9 cellular contexts compared by ENCODE assay signal in the genomic region with DNA sequence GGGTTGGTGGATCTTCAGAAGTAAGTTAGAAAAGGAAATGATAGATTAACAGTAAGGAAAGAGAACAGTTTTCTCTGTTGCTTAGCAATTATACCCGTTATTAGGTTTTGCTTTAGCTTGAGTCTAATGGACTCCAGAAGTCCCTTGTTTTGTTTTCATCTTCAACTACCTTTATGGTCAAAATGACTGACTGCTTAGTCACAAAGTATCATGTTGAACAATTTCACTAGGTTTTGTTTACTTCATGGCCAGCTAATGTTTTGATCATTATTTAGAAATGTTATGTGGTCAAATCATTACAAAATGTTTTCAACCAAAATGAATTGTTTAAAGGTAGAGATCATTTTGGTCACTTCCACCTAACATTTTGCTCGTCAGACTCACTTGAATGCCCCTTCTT. TPM values are rescaled to one million over a fixed set of nuclear protein-coding genes. Genes with fewer than 3 reads are reported as not detected.
A peak's percentile ranks its signal among the peaks of the same experiment; 100 is the strongest.
DNase-seq lines count a peak whose midpoint lies in the region; ATAC-seq and TF ChIP-seq lines count a peak whose summit lies in the region.
"Had no signal": no experiment of that assay in that cellular context is flagged by ENCODE, and none has a peak within 500 bp of the region (broad histone marks: within the 10 kb centered on the region; RNA-seq: fewer than 3 reads in every experiment).

No MANE protein-coding gene starts in this region.

- TF ChIP-seq CTCF in left ventricle myocardium inferior (IDR thresholded peaks at IDR 0.05; ENCODE audit: borderline replicate concordance) (no peak), foreskin keratinocyte (conservative IDR thresholded peaks at IDR 0.05) (no peak), vagina (IDR thresholded peaks at IDR 0.05) (no peak)

- intact Hi-C loops in left ventricle myocardium inferior (cut with micrococcal nuclease) (no loop called here), Right ventricle myocardium inferior (cut with DNase I) (no loop called here), vagina (cut with DNase I) (no loop called here)

- H3K4me1 ChIP-seq in left ventricle myocardium inferior (peaks cover 51% of the 10 kb centered on the region), foreskin keratinocyte (peaks cover 17% of the 10 kb centered on the region), vagina (peaks cover 33% of the 10 kb centered on the region)

- ATAC-seq in Right ventricle myocardium inferior (no peak), foreskin keratinocyte (no peak), HG02938 (IDR thresholded peaks at IDR 0.05; ENCODE audit: unreplicated experiment) (no peak), HG03025 (IDR thresholded peaks at IDR 0.05; ENCODE audit: low FRiP score, unreplicated experiment) (no peak)

- no peak overlapping the region for H3K27ac ChIP-seq in left ventricle myocardium inferior (replicated peaks)
- H3K27ac ChIP-seq in foreskin keratinocyte: peak overlapping the region; percentile 39
- peak overlapping the region; percentile 95 for H3K27ac ChIP-seq in vagina

- H3K9me3 ChIP-seq in left ventricle myocardium inferior (replicated peaks): no peaks in the 10 kb centered on the region
- no peaks in the 10 kb centered on the region for H3K9me3 ChIP-seq in vagina

- no peak for DNase-seq in left ventricle myocardium inferior
- DNase-seq in Right ventricle myocardium inferior (ENCODE audit: missing footprints): no peak
- peak; percentile 72 for DNase-seq in SW480 (ENCODE audit: low spot score)
- DNase-seq in foreskin keratinocyte: peak in 1 of 2 donors; percentile 61
- DNase-seq in vagina (ENCODE audit: extremely low spot score in 2 of 2): no peak
- no peak for DNase-seq in activated CD8-positive, alpha-beta memory T cell treated with anti-CD3 and anti-CD28 coated beads, Interleukin-2, amount 50 U/mL, for 4 hours
- DNase-seq: NCI-H774 had no signal

- H3K4me3 ChIP-seq in left ventricle myocardium inferior (peak overlapping the region; percentile 97), vagina (peak overlapping the region; percentile 98 to 99)

- H3K36me3 ChIP-seq in left ventricle myocardium inferior (peaks cover 12% of the 10 kb centered on the region), vagina (peaks cover 0 to 12% of the 10 kb centered on the region in 2 donors)

- no peaks in the 10 kb centered on the region for H3K27me3 ChIP-seq in left ventricle myocardium inferior (ENCODE audit: low read depth)
- H3K27me3 ChIP-seq in foreskin keratinocyte: no peaks in the 10 kb centered on the region
- H3K27me3 ChIP-seq in vagina: no peaks in the 10 kb centered on the region

- no peak for TF ChIP-seq POLR2A in vagina (IDR thresholded peaks at IDR 0.05)

RNA-seq across cellular contexts. Expression of a gene that starts 1.9 kb away (rescaled TPM):
- total RNA-seq in left ventricle myocardium inferior: 14.4 TPM
- total RNA-seq in Right ventricle myocardium inferior: 13.0 TPM
- 4.5 and 5.3 TPM in 2 replicates for total RNA-seq in foreskin keratinocyte
- 0.43 and 0.51 TPM in 2 replicates for polyA plus RNA-seq in foreskin keratinocyte
- total RNA-seq in vagina: 12.5 TPM
